ENCODE assay signal across 13 cellular contexts in the genomic region with DNA sequence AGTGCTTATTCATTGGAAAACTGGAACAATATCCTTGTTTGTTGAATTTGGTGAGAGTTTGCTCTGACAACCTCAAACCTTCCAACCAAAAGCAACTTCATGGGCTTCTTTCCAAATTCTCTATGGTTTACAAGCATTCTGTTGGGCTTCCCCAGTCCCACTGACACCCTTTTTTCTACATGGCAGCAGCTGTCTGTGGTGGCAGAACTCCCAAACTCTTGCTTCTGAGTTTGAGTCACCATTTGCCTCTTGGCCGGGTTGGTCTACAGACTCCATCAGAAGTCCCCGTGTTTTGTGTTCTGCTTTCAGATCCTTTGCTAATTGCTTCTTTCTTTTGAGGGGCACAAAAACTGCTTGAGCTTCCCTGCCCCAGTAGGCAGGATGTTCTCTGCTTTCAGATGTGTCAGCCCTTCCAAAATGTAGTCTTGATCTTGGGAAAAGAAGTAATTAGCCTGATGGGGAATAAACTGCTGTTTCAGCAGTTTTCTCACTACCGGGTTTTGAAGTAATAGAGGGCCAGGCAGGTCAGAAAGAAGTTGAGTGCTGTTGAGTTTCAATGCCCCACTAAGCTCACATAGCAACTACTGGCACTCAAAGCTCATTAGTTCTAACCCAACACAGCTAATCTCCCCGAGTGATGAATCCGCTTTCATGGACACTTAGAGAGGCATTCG.
DNase-seq lines count a peak whose midpoint lies in the region; TF ChIP-seq lines count a peak whose summit lies in the region.
"Had no signal": no experiment of that assay in that cellular context is flagged by ENCODE, and none has a peak within 500 bp of the region (broad histone marks: within the 10 kb centered on the region; RNA-seq: fewer than 3 reads in every experiment).

No MANE protein-coding gene starts in this region.

- no peak for TF ChIP-seq CTCF in colonic mucosa (IDR thresholded peaks at IDR 0.05)

- no peaks in the 10 kb centered on the region for H3K4me1 ChIP-seq in colonic mucosa
- H3K4me1 ChIP-seq: sigmoid colon had no signal

- H3K36me3 ChIP-seq in MG63 (no peaks in the 10 kb centered on the region), colonic mucosa (no peaks in the 10 kb centered on the region)
- H3K36me3 ChIP-seq: sigmoid colon had no signal

- H3K27ac ChIP-seq in colonic mucosa, result no peak overlapping the region

- intact Hi-C loops in colonic mucosa (cut with DNase I), result no loop called here
- intact Hi-C loops in head of caudate nucleus (cut with DNase I), result no loop called here

- H3K4me3 ChIP-seq in MG63 (no peak overlapping the region), colonic mucosa (no peak overlapping the region)
- H3K4me3 ChIP-seq: sigmoid colon had no signal

- H3K27me3 ChIP-seq in MG63 (no peaks in the 10 kb centered on the region), colonic mucosa (no peaks in the 10 kb centered on the region)
- H3K27me3 ChIP-seq: sigmoid colon had no signal

- peak; percentile 91 for DNase-seq in EH (ENCODE audit: low read depth)
- DNase-seq in MG63, result peak; percentile 72
- DNase-seq in colonic mucosa, result peak; percentile 18
- peak; percentile 52 for DNase-seq in renal cortical epithelial cell (ENCODE audit: low read depth)
- DNase-seq in HuH-7.5 (ENCODE audit: low spot score), result no peak
- DNase-seq in head of caudate nucleus, result no peak
- DNase-seq in activated CD4-positive, alpha-beta T cell treated with anti-CD3 and anti-CD28 coated beads, Interleukin-2, amount 50 U/mL, for 4 hours, result no peak
- DNase-seq: activated CD4-positive, alpha-beta memory T cell treated with anti-CD3 and anti-CD28 coated beads, Interleukin-2, amount 10 ng/mL, durations not matched to agents 7 days and 5 days; left ventricle myocardium superior; NCI-H146; NCI-H524; sigmoid colon; stimulated activated naive CD4-positive, alpha-beta T cell treated with Interleukin-2 at 50 U/mL for 16 hours had no signal

- H3K9me3 ChIP-seq in MG63 (no peaks in the 10 kb centered on the region), colonic mucosa (no peaks in the 10 kb centered on the region)
- H3K9me3 ChIP-seq: sigmoid colon had no signal

- no peak overlapping the region for H3K9ac ChIP-seq in colonic mucosa (ENCODE audit: low read depth in 2 of 2, low read length in 2 of 2)

Comparison
In these comparisons a context has a peak if more than half of its experiments do, and no peak if none do; other contexts are left out.
1. DNase-seq: peak in EH (single experiment), MG63 (single experiment), colonic mucosa (single experiment) and renal cortical epithelial cell (single experiment); none in HuH-7.5 (single experiment), head of caudate nucleus (0 of 42) and activated CD4-positive, alpha-beta T cell treated with anti-CD3 and anti-CD28 coated beads, Interleukin-2, amount 50 U/mL, for 4 hours (0 of 2).